In the genomic region with DNA sequence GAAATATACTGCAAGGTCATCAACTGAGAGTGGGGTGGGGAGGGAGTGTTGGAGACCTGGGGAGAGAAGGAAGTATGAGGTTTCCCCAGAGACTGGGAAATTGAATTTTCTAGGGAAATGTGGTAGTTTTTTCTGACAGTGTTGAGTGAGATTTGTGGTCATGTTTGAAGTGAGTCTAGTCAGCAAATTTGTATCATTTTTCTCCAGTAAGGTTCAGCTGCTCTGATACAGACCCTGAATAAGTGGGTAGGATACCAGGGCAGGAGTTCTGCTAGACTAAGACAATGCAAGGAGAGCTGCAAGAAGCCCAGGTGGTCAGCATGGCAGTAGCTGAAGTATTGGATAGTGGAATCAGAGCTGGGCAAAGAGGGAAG, we compare ENCODE assay signal across 23 cellular contexts.
"Had no signal": no experiment of that assay in that cellular context is flagged by ENCODE, and none has a peak within 500 bp of the region (broad histone marks: within the 10 kb centered on the region; RNA-seq: fewer than 3 reads in every experiment).

No MANE protein-coding gene starts in this region.

- FAIRE-seq: endothelial cell of umbilical vein, keratinocyte had no signal

- H3K36me3 ChIP-seq: esophagus squamous epithelium, gastrocnemius medialis, prostate gland, spleen, thoracic aorta, transverse colon, upper lobe of right lung, uterus had no signal

- ATAC-seq: gastrocnemius medialis; naive thymus-derived CD8-positive, alpha-beta T cell; stimulated activated naive B cell treated with anti-CD40 and anti-IgM and Interleukin-4, amounts not matched to agents 10 μg/mL and 1 μg/mL and 100 μg/mL, for 72 hours; upper lobe of right lung had no signal

- H3K4me3 ChIP-seq: coronary artery, esophagus squamous epithelium, gastrocnemius medialis, prostate gland, skin epidermis, spleen, thoracic aorta, transverse colon, upper lobe of right lung, uterus had no signal

- H3K4me1 ChIP-seq: prostate gland, transverse colon, upper lobe of right lung, uterus had no signal

- H3K27me3 ChIP-seq: gastrocnemius medialis, transverse colon, upper lobe of right lung, uterus had no signal

- H3K27ac ChIP-seq: coronary artery, esophagus squamous epithelium, gastrocnemius medialis, prostate gland, skin epidermis, transverse colon, upper lobe of right lung, uterus had no signal

- DNase-seq: dermis blood vessel endothelial cell; effector memory CD4-positive, alpha-beta T cell; esophagus squamous epithelium; gastrocnemius medialis; head of caudate nucleus; mesendoderm; midbrain; naive thymus-derived CD8-positive, alpha-beta T cell; nephron progenitor cell; nucleus accumbens; right cardiac atrium; spleen; stimulated activated CD4-positive, alpha-beta T cell treated with anti-CD3 and anti-CD28 coated beads, Interleukin-4, amount 100 ng/mL, for 4 hours; stimulated activated naive B cell treated with anti-CD40 and anti-IgM and Interleukin-4, amounts not matched to agents 10 μg/mL and 1 μg/mL and 100 μg/mL, for 72 hours; transverse colon; upper lobe of right lung; uterus had no signal

- H3K9me3 ChIP-seq: esophagus squamous epithelium, gastrocnemius medialis, prostate gland, spleen, thoracic aorta, transverse colon, upper lobe of right lung, uterus had no signal
